ENCODE assay signal across 14 cellular contexts in genomic region chr11:40186401-40187091, GRCh38.
A peak's percentile ranks its signal among the peaks of the same experiment; 100 is the strongest.
DNase-seq lines count a peak whose midpoint lies in the region; ATAC-seq and TF ChIP-seq lines count a peak whose summit lies in the region.
"Had no signal": no experiment of that assay in that cellular context is flagged by ENCODE, and none has a peak within 500 bp of the region (broad histone marks: within the 10 kb centered on the region; RNA-seq: fewer than 3 reads in every experiment).

No MANE protein-coding gene starts in this region.

- no peaks in the 10 kb centered on the region for H3K9me3 Mint-ChIP-seq in endodermal cell
- no peaks in the 10 kb centered on the region for H3K9me3 Mint-ChIP-seq in stimulated activated memory B cell treated with anti-CD40 and anti-IgM and Interleukin-4, amounts not matched to agents 10 μg/mL and 1 μg/mL and 100 μg/mL, for 72 hours

- H3K9me3 ChIP-seq in endodermal cell (ENCODE audit: control insufficient read depth, low read length) (no peaks in the 10 kb centered on the region), body of pancreas (peaks cover 0 to 6% (median 0%) of the 10 kb centered on the region in 3 donors), Peyer's patch (no peaks in the 10 kb centered on the region)
- H3K9me3 ChIP-seq: BLaER1, right atrium auricular region, upper lobe of left lung had no signal

- H3K36me3 Mint-ChIP-seq in endodermal cell (ENCODE audit: low read depth): no peaks in the 10 kb centered on the region
- H3K36me3 Mint-ChIP-seq in stimulated activated memory B cell treated with anti-CD40 and anti-IgM and Interleukin-4, amounts not matched to agents 10 μg/mL and 1 μg/mL and 100 μg/mL, for 72 hours: no peaks in the 10 kb centered on the region
- H3K36me3 Mint-ChIP-seq: IgD-negative memory B cell had no signal

- no peak for ATAC-seq in stimulated activated memory B cell treated with anti-CD40 and anti-IgM and Interleukin-4, amounts not matched to agents 10 μg/mL and 1 μg/mL and 100 μg/mL, for 72 hours
- ATAC-seq in body of pancreas: no peak

- no peaks in the 10 kb centered on the region for H3K27me3 ChIP-seq in endodermal cell (ENCODE audit: control insufficient read depth, insufficient read depth, low read length, poor library complexity, severe bottlenecking)
- no peaks in the 10 kb centered on the region for H3K27me3 ChIP-seq in body of pancreas
- no peaks in the 10 kb centered on the region for H3K27me3 ChIP-seq in Peyer's patch
- H3K27me3 ChIP-seq: BLaER1, right atrium auricular region, upper lobe of left lung had no signal

- peaks cover 29% of the 10 kb centered on the region for H3K4me1 Mint-ChIP-seq in endodermal cell
- H3K4me1 Mint-ChIP-seq in stimulated activated memory B cell treated with anti-CD40 and anti-IgM and Interleukin-4, amounts not matched to agents 10 μg/mL and 1 μg/mL and 100 μg/mL, for 72 hours: no peaks in the 10 kb centered on the region
- H3K4me1 Mint-ChIP-seq: IgD-negative memory B cell had no signal

- 89 to 95% methylated on average over 6 to 12 of the region's 12 CpGs for WGBS in endodermal cell (ENCODE audit: insufficient coverage in 1 of 2, insufficient read length in 1 of 2), 2 experiments
- 61 to 80% methylated on average over 9 to 12 of the region's 12 CpGs for WGBS in body of pancreas, 2 donors

- H3K4me1 ChIP-seq in endodermal cell (ENCODE audit: control insufficient read depth, insufficient read depth, low read length): peaks cover 7% of the 10 kb centered on the region
- H3K4me1 ChIP-seq in body of pancreas: no peaks in the 10 kb centered on the region
- H3K4me1 ChIP-seq in Peyer's patch: no peaks in the 10 kb centered on the region
- H3K4me1 ChIP-seq: BLaER1, right atrium auricular region, upper lobe of left lung had no signal

- intact Hi-C loops in body of pancreas (cut with DNase I): no loop called here

- TF ChIP-seq POLR2A in body of pancreas (IDR thresholded peaks at IDR 0.05): no peak
- TF ChIP-seq POLR2A in Peyer's patch (IDR thresholded peaks at IDR 0.05): no peak

- TF ChIP-seq CTCF in endodermal cell (conservative IDR thresholded peaks at IDR 0.05) (no peak), body of pancreas (IDR thresholded peaks at IDR 0.05) (no peak), Peyer's patch (IDR thresholded peaks at IDR 0.05) (no peak)

- no peak overlapping the region for H3K9ac ChIP-seq in endodermal cell (ENCODE audit: extremely low read depth, low read length, poor library complexity, severe bottlenecking)
- H3K9ac ChIP-seq: BLaER1 had no signal

- H3K27ac ChIP-seq in endodermal cell (ENCODE audit: low read depth, low read length): peak overlapping the region; percentile 77
- no peak overlapping the region for H3K27ac ChIP-seq in body of pancreas
- H3K27ac ChIP-seq in Peyer's patch: no peak overlapping the region
- H3K27ac ChIP-seq: BLaER1, right atrium auricular region, upper lobe of left lung had no signal

- DNase-seq in DMS79 (lab: John Stamatoyannopoulos, UW): peak; percentile 28
- peak; percentile 79 for DNase-seq in NCI-H510A treated with DMSO at 0.1 percent for 48 hours (lab: John Stamatoyannopoulos, UW)
- DNase-seq in endodermal cell: no peak
- DNase-seq in occipital lobe (lab: John Stamatoyannopoulos, UW): peak; percentile 44
- DNase-seq in activated CD4-positive, alpha-beta T cell treated with anti-CD3 and anti-CD28 coated beads for 4 hours: no peak
- DNase-seq in body of pancreas: no peak
- DNase-seq in Peyer's patch: no peak
- DNase-seq: kidney glomerular epithelial cell; stimulated activated CD4-positive, alpha-beta T cell treated with anti-CD3 and anti-CD28 coated beads, Interleukin-2, amount 100 ng/mL, for 24 hours had no signal

- no peaks in the 10 kb centered on the region for H3K27me3 Mint-ChIP-seq in endodermal cell (ENCODE audit: insufficient read depth)
- no peaks in the 10 kb centered on the region for H3K27me3 Mint-ChIP-seq in stimulated activated memory B cell treated with anti-CD40 and anti-IgM and Interleukin-4, amounts not matched to agents 10 μg/mL and 1 μg/mL and 100 μg/mL, for 72 hours
- H3K27me3 Mint-ChIP-seq: IgD-negative memory B cell had no signal

- H3K27ac Mint-ChIP-seq in endodermal cell: no peak overlapping the region
- no peak overlapping the region for H3K27ac Mint-ChIP-seq in stimulated activated memory B cell treated with anti-CD40 and anti-IgM and Interleukin-4, amounts not matched to agents 10 μg/mL and 1 μg/mL and 100 μg/mL, for 72 hours

- H3K36me3 ChIP-seq in endodermal cell (ENCODE audit: control insufficient read depth, insufficient read depth, low read length) (no peaks in the 10 kb centered on the region), body of pancreas (replicated peaks in 1 of 2; ENCODE audit: insufficient read depth in 1 of 2, low read depth in 2 of 2) (no peaks in the 10 kb centered on the region), Peyer's patch (no peaks in the 10 kb centered on the region)
- H3K36me3 ChIP-seq: BLaER1, right atrium auricular region, upper lobe of left lung had no signal

- H3K4me3 ChIP-seq in endodermal cell (ENCODE audit: low read length): no peak overlapping the region
- no peak overlapping the region for H3K4me3 ChIP-seq in body of pancreas
- no peak overlapping the region for H3K4me3 ChIP-seq in Peyer's patch
- H3K4me3 ChIP-seq: BLaER1, right atrium auricular region, upper lobe of left lung had no signal

- H3K4me3 Mint-ChIP-seq in endodermal cell: no peak overlapping the region
- no peak overlapping the region for H3K4me3 Mint-ChIP-seq in stimulated activated memory B cell treated with anti-CD40 and anti-IgM and Interleukin-4, amounts not matched to agents 10 μg/mL and 1 μg/mL and 100 μg/mL, for 72 hours
- H3K4me3 Mint-ChIP-seq: IgD-negative memory B cell had no signal

Comparison
In these comparisons a context has a peak if more than half of its experiments do, and no peak if none do; other contexts are left out.
1. DNase-seq: peak in DMS79 (single experiment), NCI-H510A treated with DMSO at 0.1 percent for 48 hours (single experiment) and occipital lobe (single experiment); none in endodermal cell (single experiment), activated CD4-positive, alpha-beta T cell treated with anti-CD3 and anti-CD28 coated beads for 4 hours (0 of 2), body of pancreas (0 of 4) and Peyer's patch (0 of 3).